In the genomic region with DNA sequence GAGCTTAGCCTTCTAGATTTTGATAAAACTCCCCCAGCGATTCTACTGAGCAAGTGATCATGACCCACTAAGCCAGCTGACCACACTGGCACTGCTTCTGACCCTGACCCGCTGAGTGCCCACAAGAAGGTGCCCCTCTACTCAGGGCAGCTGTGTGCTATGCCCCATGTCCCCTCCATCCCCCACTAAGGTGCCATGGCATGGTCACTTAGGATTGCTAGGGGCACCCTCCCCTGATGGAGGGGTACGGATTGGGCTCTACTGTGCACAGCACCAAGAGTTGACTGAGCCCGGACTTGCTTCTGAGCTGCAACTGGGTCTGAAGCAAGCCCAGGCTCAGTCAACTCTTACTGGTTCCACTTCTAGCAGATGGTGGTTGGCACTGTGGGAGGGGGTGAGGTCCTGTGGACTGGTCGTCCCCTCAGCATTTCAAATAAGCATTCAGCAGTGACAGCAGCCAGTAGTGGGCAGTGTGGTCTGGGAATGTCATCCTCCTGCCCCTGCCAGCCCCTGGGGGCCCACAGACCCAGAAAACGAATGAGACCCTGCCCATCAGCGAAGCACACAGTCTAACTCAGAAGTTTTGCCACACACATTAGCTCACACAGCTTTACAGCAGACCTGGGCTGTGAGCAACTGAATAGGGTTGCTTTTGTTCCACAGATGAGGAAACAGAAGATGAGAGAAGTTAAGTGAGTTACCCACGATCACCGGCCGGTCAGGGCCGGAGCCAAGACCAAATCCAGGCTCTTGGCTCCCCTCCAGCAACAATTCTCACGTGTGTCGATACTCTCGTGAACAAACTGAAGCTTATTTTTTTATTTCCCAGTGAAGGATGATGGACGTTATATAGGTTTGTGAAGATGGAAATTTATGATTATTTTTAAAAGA, we compare ENCODE assay signal across 2 cellular contexts.
TF ChIP-seq lines count a peak whose summit lies in the region.

No MANE protein-coding gene starts in this region.

TF ChIP-seq in K562, 482 proteins besides CTCF, POLR2A, EP300 and RAD21 (continued from another document):
- no peak for TF ChIP-seq HNRNPL (IDR thresholded peaks at IDR 0.05; ENCODE audit: low read depth, low read length)
- TF ChIP-seq BRD4 (IDR thresholded peaks at IDR 0.05): no peak
- TF ChIP-seq IFI16 (CRISPR knock-in tag; IDR thresholded peaks at IDR 0.05): no peak
- no peak for TF ChIP-seq ZNF146 (CRISPR knock-in tag; IDR thresholded peaks at IDR 0.05; ENCODE audit: unreplicated experiment)
- no peak for TF ChIP-seq PHB2 (IDR thresholded peaks at IDR 0.05; ENCODE audit: low read depth)
- no peak for TF ChIP-seq THAP7 (CRISPR knock-in tag; IDR thresholded peaks at IDR 0.05)
- TF ChIP-seq NFIC (IDR thresholded peaks at IDR 0.05): peak; percentile 29; the same call in 1 of the 2 replicates
- no peak for TF ChIP-seq ZNF212 (CRISPR knock-in tag; IDR thresholded peaks at IDR 0.05)

TF ChIP-seq in GM12891, 5 proteins besides CTCF, POLR2A, EP300 and RAD21 (continued from another document):
- TF ChIP-seq TAF1 (IDR thresholded peaks at IDR 0.05; ENCODE audit: low read depth, low read length) (no peak), PAX5 (IDR thresholded peaks at IDR 0.05; ENCODE audit: insufficient read depth, low read length, severe bottlenecking) (no peak), POU2F2 (IDR thresholded peaks at IDR 0.05; ENCODE audit: low read depth, low read length) (no peak)
TF ChIP-seq in GM12891: peak in this region for 0.
